Comparison of ENCODE assay signal across 24 cellular contexts in genomic region chr17:76018801-76019200, GRCh38. TPM values are rescaled to one million over a fixed set of nuclear protein-coding genes. Genes with fewer than 3 reads are reported as not detected.
A peak's percentile ranks its signal among the peaks of the same experiment; 100 is the strongest.
DNase-seq lines count a peak whose midpoint lies in the region; ATAC-seq and TF ChIP-seq lines count a peak whose summit lies in the region.
"Had no signal": no experiment of that assay in that cellular context is flagged by ENCODE, and none has a peak within 500 bp of the region (broad histone marks: within the 10 kb centered on the region; RNA-seq: fewer than 3 reads in every experiment).

No MANE protein-coding gene starts in this region.

- H3K27me3 Mint-ChIP-seq in activated CD8-positive, alpha-beta T cell treated with anti-CD3 and anti-CD28 coated beads, Interleukin-2, amount 10 ng/mL, durations not matched to agents 7 days and 5 days (ENCODE audit: low read depth): no peaks in the 10 kb centered on the region
- H3K27me3 Mint-ChIP-seq: CD4-positive, alpha-beta memory T cell; CD4-positive, CD25-positive, alpha-beta regulatory T cell had no signal

- peak overlapping the region; percentile 17 for H2BK15ac ChIP-seq in neuronal stem cell (ENCODE audit: low read length)

- DNase-seq in RWPE1 (ENCODE audit: low spot score) (no peak), neuronal stem cell (ENCODE audit: low spot score) (no peak), NAMALWA (ENCODE audit: low spot score) (no peak)
- DNase-seq in activated CD8-positive, alpha-beta T cell treated with anti-CD3 and anti-CD28 coated beads, Interleukin-2, amount 10 ng/mL, durations not matched to agents 7 days and 5 days: no peak
- DNase-seq: 8988T; ACHN; BE2C; C1 segment of cervical spinal cord; CD4-positive, alpha-beta memory T cell; CD4-positive, CD25-positive, alpha-beta regulatory T cell; CD8-positive, alpha-beta memory T cell; COR-L47; DMS 273 treated with DMSO at 0.1 percent for 48 hours; DMS153; DMS53; DMS79; DND-41; EL; GDM1 had no signal

- peaks cover 0 to 56% (median 0%) of the 10 kb centered on the region in 3 experiments for H3K27me3 ChIP-seq in neuronal stem cell (ENCODE audit: control insufficient read depth in 3 of 3, insufficient read depth in 3 of 3, low read depth in 1 of 3, low read length in 3 of 3)
- H3K27me3 ChIP-seq: BE2C, BLaER1 had no signal

- no peaks in the 10 kb centered on the region for H3K9me3 Mint-ChIP-seq in activated CD8-positive, alpha-beta T cell treated with anti-CD3 and anti-CD28 coated beads, Interleukin-2, amount 10 ng/mL, durations not matched to agents 7 days and 5 days (ENCODE audit: insufficient read depth)
- H3K9me3 Mint-ChIP-seq: CD4-positive, alpha-beta memory T cell; CD4-positive, CD25-positive, alpha-beta regulatory T cell; CD8-positive, alpha-beta memory T cell had no signal

- no peak overlapping the region for H3K18ac ChIP-seq in neuronal stem cell (ENCODE audit: low read length)

- H2BK120ac ChIP-seq in neuronal stem cell (ENCODE audit: low read depth, low read length): no peak overlapping the region

- H2AFZ ChIP-seq in neuronal stem cell (ENCODE audit: low read length): no peak overlapping the region

- POLR2A ChIA-PET in RWPE1 (lab: Yijun Ruan, JAX; ENCODE audit: low non-redundant PET): no interaction called here
- POLR2A ChIA-PET in activated CD8-positive, alpha-beta T cell treated with anti-CD3 and anti-CD28 coated beads, Interleukin-2, amount 10 ng/mL, durations not matched to agents 7 days and 5 days (lab: Charles Lee): interaction anchor here (2.3 kb wide), 1 partner anchor 11 kb away, joined by 15 read pairs; no protein-coding TSS in a partner anchor

- no peak for ATAC-seq in GM21381 (IDR thresholded peaks at IDR 0.05; ENCODE audit: unreplicated experiment)
- ATAC-seq in activated CD8-positive, alpha-beta T cell treated with anti-CD3 and anti-CD28 coated beads, Interleukin-2, amount 10 ng/mL, durations not matched to agents 7 days and 5 days: no peak
- ATAC-seq: GM12878 had no signal

- CTCF ChIA-PET in RWPE1 (lab: Yijun Ruan, JAX): interaction anchor here (1.7 kb wide), 1 partner anchor 261 kb away, joined by 9 read pairs; no protein-coding TSS in a partner anchor
- CTCF ChIA-PET in activated CD8-positive, alpha-beta T cell treated with anti-CD3 and anti-CD28 coated beads, Interleukin-2, amount 10 ng/mL, durations not matched to agents 7 days and 5 days (lab: Charles Lee): interaction anchor here (1.5 to 2.3 kb wide), 4 partner anchors 8 to 379 kb away, joined by 6 to 13 read pairs (median 10); no protein-coding TSS in a partner anchor

- H3K27ac ChIP-seq in RWPE1 (peak overlapping the region; percentile 11; the same call in 1 of the 2 replicates), neuronal stem cell (replicated peaks; ENCODE audit: low read length) (no peak overlapping the region)
- H3K27ac ChIP-seq: BLaER1 had no signal

- H3K4me3 ChIP-seq in neuronal stem cell (ENCODE audit: low read length in 2 of 2): no peak overlapping the region
- H3K4me3 ChIP-seq: BLaER1, GM12878 had no signal

- no peaks in the 10 kb centered on the region for H3K36me3 Mint-ChIP-seq in activated CD8-positive, alpha-beta T cell treated with anti-CD3 and anti-CD28 coated beads, Interleukin-2, amount 10 ng/mL, durations not matched to agents 7 days and 5 days (ENCODE audit: low read depth)
- H3K36me3 Mint-ChIP-seq: CD14-positive monocyte; CD4-positive, alpha-beta memory T cell; CD4-positive, CD25-positive, alpha-beta regulatory T cell; CD8-positive, alpha-beta memory T cell had no signal

- H2AK5ac ChIP-seq in neuronal stem cell (ENCODE audit: low read depth, low read length): no peak overlapping the region

- no peak for TF ChIP-seq CTCF in RWPE1 (conservative IDR thresholded peaks at IDR 0.05; ENCODE audit: low read depth)

- H3K4me2 ChIP-seq in neuronal stem cell (ENCODE audit: insufficient read depth, low read length, poor library complexity, severe bottlenecking): no peak overlapping the region
- H3K4me2 ChIP-seq: BLaER1 had no signal

- H4K8ac ChIP-seq in neuronal stem cell (ENCODE audit: low read depth, low read length): no peak overlapping the region

- H3K4me3 Mint-ChIP-seq in activated CD8-positive, alpha-beta T cell treated with anti-CD3 and anti-CD28 coated beads, Interleukin-2, amount 10 ng/mL, durations not matched to agents 7 days and 5 days: no peak overlapping the region
- H3K4me3 Mint-ChIP-seq: CD14-positive monocyte; CD4-positive, alpha-beta memory T cell; CD4-positive, CD25-positive, alpha-beta regulatory T cell; CD8-positive, alpha-beta memory T cell had no signal

- no peak overlapping the region for H3K23ac ChIP-seq in neuronal stem cell (ENCODE audit: low read depth, low read length, poor library complexity)

- peaks cover 2 to 3% of the 10 kb centered on the region in 2 donors for H3K4me1 ChIP-seq in neuronal stem cell (ENCODE audit: control insufficient read depth in 2 of 2, insufficient read depth in 1 of 2, low read depth in 1 of 2, low read length in 2 of 2)

- H3K9me3 ChIP-seq in neuronal stem cell (replicated peaks in 1 of 2; ENCODE audit: control insufficient read depth in 2 of 2, insufficient read depth in 1 of 2, low read depth in 1 of 2, low read length in 2 of 2): no peaks in the 10 kb centered on the region
- H3K9me3 ChIP-seq: BE2C, BLaER1 had no signal

- H3K27ac Mint-ChIP-seq in activated CD8-positive, alpha-beta T cell treated with anti-CD3 and anti-CD28 coated beads, Interleukin-2, amount 10 ng/mL, durations not matched to agents 7 days and 5 days: no peak overlapping the region
- H3K27ac Mint-ChIP-seq: CD14-positive monocyte had no signal

- H3K36me3 ChIP-seq in neuronal stem cell (replicated peaks in 1 of 2; ENCODE audit: control insufficient read depth in 2 of 2, insufficient read depth in 2 of 2, low read length in 2 of 2): no peaks in the 10 kb centered on the region
- H3K36me3 ChIP-seq: BE2C, BLaER1 had no signal

- H3K9ac ChIP-seq in neuronal stem cell (ENCODE audit: low read depth, low read length, poor library complexity): no peak overlapping the region
- H3K9ac ChIP-seq: BLaER1 had no signal

- H2BK5ac ChIP-seq in neuronal stem cell (ENCODE audit: low read length): no peak overlapping the region

- H3K4ac ChIP-seq in neuronal stem cell (ENCODE audit: low read length): no peak overlapping the region

- WGBS in neuronal stem cell (ENCODE audit: extremely low coverage in 2 of 2, insufficient read length in 2 of 2, insufficient replicate concordance in 1 of 2), 2 donors: no CpG with 5 or more reads among the region's 13 CpGs

- H3K79me1 ChIP-seq in neuronal stem cell (ENCODE audit: low read depth, low read length): peaks cover 2% of the 10 kb centered on the region

- H4K91ac ChIP-seq in neuronal stem cell (ENCODE audit: low read depth, low read length, poor library complexity): no peak overlapping the region

- no peak overlapping the region for H2BK12ac ChIP-seq in neuronal stem cell (ENCODE audit: low read length)

- H3K4me1 Mint-ChIP-seq in activated CD8-positive, alpha-beta T cell treated with anti-CD3 and anti-CD28 coated beads, Interleukin-2, amount 10 ng/mL, durations not matched to agents 7 days and 5 days (ENCODE audit: low read depth): peaks cover 8% of the 10 kb centered on the region

- no peak overlapping the region for H3K14ac ChIP-seq in neuronal stem cell (ENCODE audit: low read length)

RNA-seq across cellular contexts. Expression of gene EVPL, which starts 8.3 kb away (rescaled TPM):
- polyA plus RNA-seq in neuronal stem cell (2013, experiment 1 of 2): not detected
- not detected for polyA plus RNA-seq in neuronal stem cell (2013, experiment 2 of 2)
- under 1 TPM; 0.34 to 0.47 TPM for total RNA-seq in activated CD8-positive, alpha-beta T cell treated with anti-CD3 and anti-CD28 coated beads, Interleukin-2, amount 10 ng/mL, durations not matched to agents 7 days and 5 days
- total RNA-seq: CD4-positive, alpha-beta memory T cell had no signal
- polyA plus RNA-seq: AG04450; CD14-positive monocyte; CD4-positive, alpha-beta memory T cell; CD8-positive, alpha-beta memory T cell; GM12878 had no signal

RNA-seq across cellular contexts. Expression of gene CDK3, which starts 18.1 kb away (rescaled TPM):
- polyA plus RNA-seq in neuronal stem cell (2013, experiment 1 of 2): 5.4 TPM
- polyA plus RNA-seq in neuronal stem cell (2013, experiment 2 of 2): 5.3 TPM
- 1 to 10 TPM; 6.4 to 7.3 TPM for total RNA-seq in activated CD8-positive, alpha-beta T cell treated with anti-CD3 and anti-CD28 coated beads, Interleukin-2, amount 10 ng/mL, durations not matched to agents 7 days and 5 days
- polyA plus RNA-seq: CD14-positive monocyte; CD8-positive, alpha-beta memory T cell had no signal

RNA-seq across cellular contexts. Expression of gene TEN1, which starts 39.8 kb away (rescaled TPM):
- 8.7 TPM for polyA plus RNA-seq in neuronal stem cell (2013, experiment 1 of 2)
- polyA plus RNA-seq in neuronal stem cell (2013, experiment 2 of 2): 8.1 TPM
- 10 to 100 TPM; 16.8 to 21.0 TPM for total RNA-seq in activated CD8-positive, alpha-beta T cell treated with anti-CD3 and anti-CD28 coated beads, Interleukin-2, amount 10 ng/mL, durations not matched to agents 7 days and 5 days

RNA-seq across cellular contexts. Expression of gene ACOX1, which starts 39.8 kb away (rescaled TPM):
- 3.1 TPM for polyA plus RNA-seq in neuronal stem cell (2013, experiment 1 of 2)
- 3.0 TPM for polyA plus RNA-seq in neuronal stem cell (2013, experiment 2 of 2)
- total RNA-seq in activated CD8-positive, alpha-beta T cell treated with anti-CD3 and anti-CD28 coated beads, Interleukin-2, amount 10 ng/mL, durations not matched to agents 7 days and 5 days: 10 to 100 TPM; 30.3 to 32.2 TPM

RNA-seq across cellular contexts. Expression of gene SRP68, which starts 53.5 kb away (rescaled TPM):
- 51.0 TPM for polyA plus RNA-seq in neuronal stem cell (2013, experiment 1 of 2)
- polyA plus RNA-seq in neuronal stem cell (2013, experiment 2 of 2): 51.5 TPM
- 10 to 100 TPM; 85.1 to 86.0 TPM for total RNA-seq in activated CD8-positive, alpha-beta T cell treated with anti-CD3 and anti-CD28 coated beads, Interleukin-2, amount 10 ng/mL, durations not matched to agents 7 days and 5 days
